In the genomic region with DNA sequence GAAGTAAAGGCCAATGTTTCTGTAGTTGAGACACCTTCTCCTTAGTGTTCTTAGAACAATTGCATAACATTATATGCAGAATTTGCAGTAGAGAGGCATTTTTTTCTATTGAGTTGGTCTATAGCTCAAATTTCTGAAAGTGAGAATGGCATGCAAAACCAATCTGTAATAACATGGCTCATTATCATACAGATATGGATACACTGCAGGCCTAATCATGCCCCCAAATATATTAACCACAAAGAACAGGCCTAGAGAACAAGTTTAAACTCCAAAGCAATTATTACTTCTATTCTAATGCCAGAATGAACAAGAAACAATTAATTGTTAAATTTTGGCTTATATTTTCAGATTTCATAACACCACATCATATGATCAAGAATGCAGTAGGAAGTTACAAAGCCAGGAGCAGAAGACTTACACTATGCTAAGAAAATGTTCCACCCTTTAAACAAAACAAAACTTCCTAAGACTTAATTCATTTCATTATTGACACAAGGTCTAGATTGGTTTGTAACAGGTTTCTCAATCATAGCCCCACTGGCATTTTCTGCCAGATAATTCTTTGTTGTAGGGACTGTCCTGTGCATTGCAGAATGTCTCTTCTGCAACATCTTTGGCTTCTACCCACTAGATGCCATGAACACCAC, we compare ENCODE assay signal across 23 cellular contexts. TPM values are rescaled to one million over a fixed set of nuclear protein-coding genes. Genes with fewer than 3 reads are reported as not detected.
DNase-seq lines count a peak whose midpoint lies in the region; ATAC-seq and TF ChIP-seq lines count a peak whose summit lies in the region.
"Had no signal": no experiment of that assay in that cellular context is flagged by ENCODE, and none has a peak within 500 bp of the region (broad histone marks: within the 10 kb centered on the region; RNA-seq: fewer than 3 reads in every experiment).

No MANE protein-coding gene starts in this region.

- peak overlapping the region; percentile 24 for H3K27ac ChIP-seq in brain microvascular endothelial cell
- H3K27ac ChIP-seq in foreskin keratinocyte, result no peak overlapping the region
- H3K27ac ChIP-seq: BLaER1, PC-9 had no signal

- no peak for TF ChIP-seq CTCF in brain microvascular endothelial cell (IDR thresholded peaks at IDR 0.05; ENCODE audit: low read depth, low read length, missing control alignments)
- no peak for TF ChIP-seq CTCF in foreskin keratinocyte (conservative IDR thresholded peaks at IDR 0.05)

- in situ Hi-C loops in brain microvascular endothelial cell (cut with HindIII; ENCODE audit: low pct_ligation_motif_present, low sequenced_read_pairs), result no loop called here

- no peak for DNase-seq in brain microvascular endothelial cell
- peak; percentile 69 to 72 for DNase-seq in foreskin keratinocyte
- no peak for DNase-seq in left colon
- DNase-seq in NCI-H187 treated with DMSO at 0.1 percent for 48 hours (lab: John Stamatoyannopoulos, UW), result no peak
- DNase-seq in iPS-NIHi7 (ENCODE audit: extremely low spot score), result no peak
- DNase-seq: ACHN; CD4-positive, alpha-beta T cell; COR-L47; DMS 273 treated with DMSO at 0.1 percent for 48 hours; DMS79 treated with DMSO at 0.1 percent for 48 hours; H9; KG1; NCI-H1092 treated with DMSO at 0.1 percent for 48 hours; NCI-H1436 treated with DMSO at 0.1 percent for 48 hours; NCI-H2029; NCI-H2227 treated with DMSO at 0.1 percent for 48 hours; NCI-H510A; PC-9; RPMI8226; SHP77 treated with DMSO at 0.1 percent for 48 hours had no signal

- ATAC-seq in esophagus mucosa (peak; percentile 50), foreskin keratinocyte (no peak), left colon (no peak), HG02623 (IDR thresholded peaks at IDR 0.05; ENCODE audit: unreplicated experiment) (no peak)

- H3K27me3 ChIP-seq in brain microvascular endothelial cell (replicated peaks), result no peaks in the 10 kb centered on the region
- H3K27me3 ChIP-seq in foreskin keratinocyte, result no peaks in the 10 kb centered on the region
- H3K27me3 ChIP-seq: BLaER1 had no signal

- no peaks in the 10 kb centered on the region for H3K4me1 ChIP-seq in foreskin keratinocyte
- H3K4me1 ChIP-seq: BLaER1 had no signal

- H3K4me3 ChIP-seq in brain microvascular endothelial cell (ENCODE audit: low read depth, low read length), result no peak overlapping the region
- H3K4me3 ChIP-seq: BLaER1, PC-9 had no signal

- intact Hi-C loops in left colon (cut with DNase I, micrococcal nuclease), result no loop called here

- no peaks in the 10 kb centered on the region for H3K36me3 ChIP-seq in brain microvascular endothelial cell (replicated peaks)
- H3K36me3 ChIP-seq: BLaER1 had no signal

RNA-seq across cellular contexts. Expression of gene TMTC1, which starts 26.9 kb away (rescaled TPM):
- total RNA-seq in esophagus mucosa (5.3 TPM), foreskin keratinocyte (0.10 and 0.25 TPM in 2 replicates), left colon (1 to 10 TPM; 4.5 to 7.7 TPM)
- 0.04 and 0.10 TPM in 2 replicates for polyA plus RNA-seq in foreskin keratinocyte
- total RNA-seq: CD4-positive, alpha-beta T cell had no signal

Comparison
In these comparisons a context has a peak if more than half of its experiments do, and no peak if none do; other contexts are left out.
1. DNase-seq: peak in foreskin keratinocyte (2 of 2); none in brain microvascular endothelial cell (single experiment), left colon (0 of 2), NCI-H187 treated with DMSO at 0.1 percent for 48 hours (single experiment) and iPS-NIHi7 (single experiment).